In the genomic region with DNA sequence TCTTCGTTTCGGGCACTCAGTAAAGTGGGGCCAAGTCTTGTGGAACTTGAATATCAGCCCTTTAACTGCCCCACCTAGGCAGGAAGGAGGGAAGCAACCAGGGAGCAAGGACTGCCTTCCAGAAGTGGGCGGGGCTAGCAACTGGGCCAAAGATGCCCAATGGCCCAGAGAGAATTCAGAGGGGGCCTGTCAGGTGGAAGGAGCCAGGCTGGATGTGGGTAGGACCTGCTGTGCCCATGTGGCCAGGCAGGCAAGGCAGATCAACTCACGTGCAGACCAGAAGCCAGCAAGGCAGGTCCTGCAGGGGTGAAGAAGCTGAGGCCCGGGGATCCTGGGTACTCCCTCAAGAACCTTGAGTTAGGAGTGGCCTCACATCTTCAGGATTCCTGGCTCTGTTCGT, we compare ENCODE assay signal across 19 cellular contexts. TPM values are rescaled to one million over a fixed set of nuclear protein-coding genes. Genes with fewer than 3 reads are reported as not detected.
"Had no signal": no experiment of that assay in that cellular context is flagged by ENCODE, and none has a peak within 500 bp of the region (broad histone marks: within the 10 kb centered on the region; RNA-seq: fewer than 3 reads in every experiment).

No MANE protein-coding gene starts in this region.

- H3K4me3 ChIP-seq: body of pancreas, cardiac muscle cell, heart right ventricle, lung, neural progenitor cell, spleen, upper lobe of left lung had no signal

- H3K9ac ChIP-seq: neural progenitor cell had no signal

- H3K4me3 Mint-ChIP-seq: activated CD4-positive, alpha-beta T cell treated with anti-CD3 and anti-CD28 coated beads for 36 hours; activated naive CD4-positive, alpha-beta T cell treated with anti-CD3 and anti-CD28 coated beads, Interleukin-2, amount 10 ng/mL, durations not matched to agents 7 days and 5 days; naive thymus-derived CD4-positive, alpha-beta T cell; neural progenitor cell had no signal

- DNase-seq: activated CD4-positive, alpha-beta T cell treated with anti-CD3 and anti-CD28 coated beads for 36 hours; activated CD4-positive, alpha-beta T cell treated with anti-CD3 and anti-CD28 coated beads, Interleukin-2, amount 50 U/mL, for 4 hours; activated effector memory CD4-positive, alpha-beta T cell treated with anti-CD3 and anti-CD28 coated beads, Interleukin-2, amount 50 U/mL, for 16 hours; activated naive CD4-positive, alpha-beta T cell treated with anti-CD3 and anti-CD28 coated beads, Interleukin-2, amount 10 ng/mL, durations not matched to agents 7 days and 5 days; amygdala; body of pancreas; foreskin fibroblast; heart right ventricle; kidney; naive thymus-derived CD4-positive, alpha-beta T cell; spleen; stimulated activated CD4-positive, alpha-beta T cell treated with anti-CD3 and anti-CD28 coated beads, Interleukin-4, amount 100 ng/mL, for 1 hour; stimulated activated naive CD4-positive, alpha-beta T cell; T-helper 9 cell had no signal

- H3K9me3 ChIP-seq: body of pancreas, heart right ventricle, spleen, upper lobe of left lung had no signal

- H3K9me3 Mint-ChIP-seq: activated naive CD4-positive, alpha-beta T cell treated with anti-CD3 and anti-CD28 coated beads, Interleukin-2, amount 10 ng/mL, durations not matched to agents 7 days and 5 days had no signal

- H3K27ac ChIP-seq: body of pancreas, cardiac muscle cell, epithelial cell of prostate, heart right ventricle, neural progenitor cell, spleen, upper lobe of left lung had no signal

- H3K27ac Mint-ChIP-seq: activated CD4-positive, alpha-beta T cell treated with anti-CD3 and anti-CD28 coated beads for 36 hours; activated naive CD4-positive, alpha-beta T cell treated with anti-CD3 and anti-CD28 coated beads, Interleukin-2, amount 10 ng/mL, durations not matched to agents 7 days and 5 days; naive thymus-derived CD4-positive, alpha-beta T cell had no signal

- H3K27me3 ChIP-seq: body of pancreas, upper lobe of left lung had no signal

- H3K36me3 ChIP-seq: neural progenitor cell had no signal

RNA-seq across cellular contexts. Expression of gene MAP6D1, which starts 5.5 kb away (rescaled TPM):
- polyA plus RNA-seq: naive thymus-derived CD4-positive, alpha-beta T cell had no signal
